ENCODE assay signal across 9 cellular contexts in the genomic region with DNA sequence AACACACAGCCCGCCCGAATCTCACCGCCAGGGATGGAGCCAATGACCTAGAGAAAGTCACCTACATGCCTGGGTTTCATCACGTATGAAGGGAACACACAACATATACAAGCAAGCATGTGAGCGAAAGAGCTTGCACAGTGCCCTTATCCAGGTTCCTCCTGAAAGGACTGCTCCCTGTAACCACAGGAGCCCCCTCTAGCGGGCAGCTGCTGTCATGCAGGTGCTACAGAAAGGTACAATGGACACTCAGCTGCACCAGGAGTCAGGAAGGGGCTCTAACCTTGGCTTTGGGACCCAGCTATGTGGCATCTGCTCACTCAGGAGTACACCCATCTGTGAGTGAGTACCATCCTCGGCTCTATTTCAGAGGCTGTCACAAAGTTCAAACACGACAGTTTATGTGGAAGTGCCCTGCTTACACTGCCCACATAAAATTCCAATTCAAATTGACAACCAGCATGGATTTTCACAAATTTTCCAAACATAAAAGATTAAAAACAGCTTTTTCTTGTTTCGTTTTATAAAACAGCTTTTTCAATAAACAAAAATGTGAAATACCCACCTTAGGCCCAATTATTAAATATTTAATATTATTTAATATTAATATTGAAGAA. TPM values are rescaled to one million over a fixed set of nuclear protein-coding genes. Genes with fewer than 3 reads are reported as not detected.
A peak's percentile ranks its signal among the peaks of the same experiment; 100 is the strongest.
DNase-seq lines count a peak whose midpoint lies in the region; ATAC-seq and TF ChIP-seq lines count a peak whose summit lies in the region.
"Had no signal": no experiment of that assay in that cellular context is flagged by ENCODE, and none has a peak within 500 bp of the region (broad histone marks: within the 10 kb centered on the region; RNA-seq: fewer than 3 reads in every experiment).

No MANE protein-coding gene starts in this region.

- WGBS in aorta, 2 donors = 55 to 56% methylated on average over 9 of the region's 9 CpGs

- H3K36me3 Mint-ChIP-seq in CD8-positive, alpha-beta memory T cell = peaks cover 0 to 54% (median 23%) of the 10 kb centered on the region in 3 donors
- peaks cover 34% of the 10 kb centered on the region for H3K36me3 Mint-ChIP-seq in activated T-helper 1 cell treated with anti-CD3 and anti-CD28 coated beads, Interleukin-12 subunit alpha, Interleukin-12 subunit beta, Interleukin-2, Interleukin-4 antibody, amounts not matched to agents 30 ng/mL and 10 ng/mL and 1 ng/mL, durations not matched to agents 14 hours and 24 hours and 36 hours (ENCODE audit: low read depth)

- no peaks in the 10 kb centered on the region for H3K27me3 ChIP-seq in CD8-positive, alpha-beta memory T cell (ENCODE audit: insufficient read depth, low read length, poor library complexity, severe bottlenecking)
- H3K27me3 ChIP-seq in Panc1 (ENCODE audit: control insufficient read depth, insufficient read depth, low read length) = no peaks in the 10 kb centered on the region
- peaks cover 3% of the 10 kb centered on the region for H3K27me3 ChIP-seq in foreskin keratinocyte
- no peaks in the 10 kb centered on the region for H3K27me3 ChIP-seq in aorta (ENCODE audit: control insufficient read depth in 1 of 2, insufficient read depth in 2 of 2, low read length in 1 of 2)

- POLR2A ChIA-PET in CD8-positive, alpha-beta memory T cell (lab: Charles Lee) = interaction anchor here (0.5 kb wide), 1 partner anchor 14 kb away, joined by 4 read pairs; no protein-coding TSS in a partner anchor
- POLR2A ChIA-PET in Panc1 (lab: Charles Lee) = no interaction called here

- H3K27ac ChIP-seq in CD8-positive, alpha-beta memory T cell (ENCODE audit: low read depth, low read length) = no peak overlapping the region
- H3K27ac ChIP-seq in Panc1 (ENCODE audit: low read length) (no peak overlapping the region), foreskin keratinocyte (no peak overlapping the region), aorta (ENCODE audit: low read depth in 1 of 2, low read length in 2 of 2) (no peak overlapping the region)

- H3K4me1 ChIP-seq in CD8-positive, alpha-beta memory T cell (ENCODE audit: insufficient read depth, low read length) = peaks cover 15% of the 10 kb centered on the region
- peaks cover 16% of the 10 kb centered on the region for H3K4me1 ChIP-seq in Panc1 (ENCODE audit: control insufficient read depth, insufficient read depth, low read length)
- peaks cover 16% of the 10 kb centered on the region for H3K4me1 ChIP-seq in foreskin keratinocyte
- no peaks in the 10 kb centered on the region for H3K4me1 ChIP-seq in aorta (ENCODE audit: control insufficient read depth in 1 of 2, insufficient read depth in 2 of 2, low read length in 2 of 2)

- H3K27me3 Mint-ChIP-seq in CD8-positive, alpha-beta memory T cell = peaks cover 0 to 8% of the 10 kb centered on the region in 2 donors
- no peaks in the 10 kb centered on the region for H3K27me3 Mint-ChIP-seq in activated T-helper 1 cell treated with anti-CD3 and anti-CD28 coated beads, Interleukin-12 subunit alpha, Interleukin-12 subunit beta, Interleukin-2, Interleukin-4 antibody, amounts not matched to agents 30 ng/mL and 10 ng/mL and 1 ng/mL, durations not matched to agents 14 hours and 24 hours and 36 hours (ENCODE audit: insufficient read depth)
- H3K27me3 Mint-ChIP-seq: IgD-negative memory B cell had no signal

- H3K9me3 ChIP-seq in CD8-positive, alpha-beta memory T cell (ENCODE audit: low read length) = no peaks in the 10 kb centered on the region
- no peaks in the 10 kb centered on the region for H3K9me3 ChIP-seq in Panc1 (ENCODE audit: control insufficient read depth, insufficient read depth, low read depth, low read length)
- H3K9me3 ChIP-seq in aorta (ENCODE audit: control insufficient read depth, low read length) = no peaks in the 10 kb centered on the region

- peaks cover 34% of the 10 kb centered on the region for H3K36me3 ChIP-seq in CD8-positive, alpha-beta memory T cell (ENCODE audit: insufficient read depth, low read length)
- H3K36me3 ChIP-seq in Panc1 (ENCODE audit: control insufficient read depth, insufficient read depth, low read length) (peaks cover 17% of the 10 kb centered on the region), aorta (ENCODE audit: control insufficient read depth in 1 of 2, insufficient read depth in 2 of 2, low read length in 1 of 2) (peaks cover 0 to 12% of the 10 kb centered on the region in 2 donors)

- TF ChIP-seq CTCF in Panc1 (IDR thresholded peaks at IDR 0.05) = peak; percentile 95
- TF ChIP-seq CTCF in foreskin keratinocyte (conservative IDR thresholded peaks at IDR 0.05) = peak; percentile 76

- no TSS peak for BruUV-seq in Panc1 (replicated peaks; lab: Mats Ljungman, UMichigan)

- H3K27ac Mint-ChIP-seq in CD8-positive, alpha-beta memory T cell = peak overlapping the region in 1 of 8 donors; percentile 79
- H3K27ac Mint-ChIP-seq in activated T-helper 1 cell treated with anti-CD3 and anti-CD28 coated beads, Interleukin-12 subunit alpha, Interleukin-12 subunit beta, Interleukin-2, Interleukin-4 antibody, amounts not matched to agents 30 ng/mL and 10 ng/mL and 1 ng/mL, durations not matched to agents 14 hours and 24 hours and 36 hours = no peak overlapping the region

- peak overlapping the region in 2 of 7 donors; percentile 23 to 84 for H3K4me3 Mint-ChIP-seq in CD8-positive, alpha-beta memory T cell
- no peak overlapping the region for H3K4me3 Mint-ChIP-seq in activated T-helper 1 cell treated with anti-CD3 and anti-CD28 coated beads, Interleukin-12 subunit alpha, Interleukin-12 subunit beta, Interleukin-2, Interleukin-4 antibody, amounts not matched to agents 30 ng/mL and 10 ng/mL and 1 ng/mL, durations not matched to agents 14 hours and 24 hours and 36 hours

- CTCF ChIA-PET in CD8-positive, alpha-beta memory T cell (lab: Charles Lee) = interaction anchor here (0.9 to 1.3 kb wide), 4 partner anchors 9 to 31 kb away, joined by 3 to 4 read pairs (median 3); no protein-coding TSS in a partner anchor
- CTCF ChIA-PET in Panc1 (lab: Charles Lee) = interaction anchor here (0.6 to 0.8 kb wide), 3 partner anchors 18 to 225 kb away, joined by 3 read pairs; no protein-coding TSS in a partner anchor

- peaks cover 20 to 40% (median 40%) of the 10 kb centered on the region in 3 donors for H3K4me1 Mint-ChIP-seq in CD8-positive, alpha-beta memory T cell
- H3K4me1 Mint-ChIP-seq in activated T-helper 1 cell treated with anti-CD3 and anti-CD28 coated beads, Interleukin-12 subunit alpha, Interleukin-12 subunit beta, Interleukin-2, Interleukin-4 antibody, amounts not matched to agents 30 ng/mL and 10 ng/mL and 1 ng/mL, durations not matched to agents 14 hours and 24 hours and 36 hours (ENCODE audit: low read depth) = peaks cover 21% of the 10 kb centered on the region

- peak; percentile 21 to 72 (median 45) for DNase-seq in CD8-positive, alpha-beta memory T cell
- peak; percentile 66 for DNase-seq in HK-2 (ENCODE audit: unreplicated experiment)
- peak; percentile 43 for DNase-seq in Panc1 (ENCODE audit: low read depth, low spot score)
- peak; percentile 48 for DNase-seq in activated T-helper 1 cell treated with anti-CD3 and anti-CD28 coated beads, Interleukin-12 subunit alpha, Interleukin-12 subunit beta, Interleukin-2, Interleukin-4 antibody, amounts not matched to agents 30 ng/mL and 10 ng/mL and 1 ng/mL, durations not matched to agents 14 hours and 24 hours and 36 hours (ENCODE audit: low spot score)
- peak in 1 of 2 donors; percentile 47 for DNase-seq in foreskin keratinocyte
- peak; percentile 36 to 95 (median 74) for DNase-seq in posterior cingulate gyrus
- DNase-seq in aorta = peak; percentile 64 to 80

- intact Hi-C loops in Panc1 (cut with micrococcal nuclease; ENCODE audit: unreplicated experiment) (no loop called here), posterior cingulate gyrus (cut with DNase I) (loop anchor here (5.0 kb wide), 1 partner anchor 116 kb away; the partner anchor contains the start of gene COPS9), aorta (cut with DNase I) (loop anchor here in 1 of 2 donors (10.0 kb wide), 1 partner anchor 557 kb away; no protein-coding TSS in a partner anchor)
- intact Hi-C loops in activated T-helper 1 cell treated with anti-CD3 and anti-CD28 coated beads, Interleukin-12 subunit alpha, Interleukin-12 subunit beta, Interleukin-2, Interleukin-4 antibody, amounts not matched to agents 30 ng/mL and 10 ng/mL and 1 ng/mL, durations not matched to agents 14 hours and 24 hours and 36 hours (cut with micrococcal nuclease) = loop anchor here (10.0 kb wide), 3 partner anchors 97 to 543 kb away; partner anchors contain the start of genes DUSP28, GPC1 and RNPEPL1

- H3K4me3 ChIP-seq in CD8-positive, alpha-beta memory T cell (ENCODE audit: low read length) = no peak overlapping the region
- no peak overlapping the region for H3K4me3 ChIP-seq in Panc1 (ENCODE audit: low read depth in 2 of 2, low read length in 2 of 2)
- no peak overlapping the region for H3K4me3 ChIP-seq in aorta (ENCODE audit: low read length in 2 of 2)

- in situ Hi-C loops in Panc1 (cut with HindIII; ENCODE audit: low pct_unique_long_range_greater_than_20kb, low sequenced_read_pairs) = no loop called here

- ATAC-seq in Panc1 (peak; percentile 67), foreskin keratinocyte (peak; percentile 78), aorta (ENCODE audit: low FRiP score) (no peak), HG03432 (IDR thresholded peaks at IDR 0.05; ENCODE audit: unreplicated experiment) (no peak)

- H3K9me3 Mint-ChIP-seq in CD8-positive, alpha-beta memory T cell = no peaks in the 10 kb centered on the region
- H3K9me3 Mint-ChIP-seq in activated T-helper 1 cell treated with anti-CD3 and anti-CD28 coated beads, Interleukin-12 subunit alpha, Interleukin-12 subunit beta, Interleukin-2, Interleukin-4 antibody, amounts not matched to agents 30 ng/mL and 10 ng/mL and 1 ng/mL, durations not matched to agents 14 hours and 24 hours and 36 hours = no peaks in the 10 kb centered on the region
- H3K9me3 Mint-ChIP-seq: IgD-negative memory B cell had no signal

RNA-seq across cellular contexts. Expression of gene NDUFA10, which starts 3.5 kb away (rescaled TPM):
- 100 to 1,000 TPM; 156 to 157 TPM for total RNA-seq in CD8-positive, alpha-beta memory T cell
- 133 TPM for polyA plus RNA-seq in CD8-positive, alpha-beta memory T cell
- total RNA-seq in Panc1 (2021; ENCODE audit: unreplicated experiment) (154 TPM), foreskin keratinocyte (127 and 136 TPM in 2 replicates), aorta (10 to 100 TPM; 70.1 to 80.8 TPM)
- polyA plus RNA-seq in Panc1 (2012; ENCODE audit: insufficient read length) = 105 TPM
- 102 and 106 TPM in 2 replicates for total RNA-seq in activated T-helper 1 cell treated with anti-CD3 and anti-CD28 coated beads, Interleukin-12 subunit alpha, Interleukin-12 subunit beta, Interleukin-2, Interleukin-4 antibody, amounts not matched to agents 30 ng/mL and 10 ng/mL and 1 ng/mL, durations not matched to agents 14 hours and 24 hours and 36 hours
- polyA plus RNA-seq in foreskin keratinocyte (94.2 and 97.7 TPM in 2 replicates), aorta (100 to 1,000 TPM in 1 of 2 donors, 10 to 100 TPM in 1; 37.7 to 102 TPM)

RNA-seq across cellular contexts. Expression of gene OR6B2, which starts 8.6 kb away (rescaled TPM):
- total RNA-seq in CD8-positive, alpha-beta memory T cell = not detected
- not detected for polyA plus RNA-seq in CD8-positive, alpha-beta memory T cell
- total RNA-seq in Panc1 (2021; ENCODE audit: unreplicated experiment) = not detected
- polyA plus RNA-seq in Panc1 (2012; ENCODE audit: insufficient read length) = not detected
- not detected in 2 replicates for total RNA-seq in activated T-helper 1 cell treated with anti-CD3 and anti-CD28 coated beads, Interleukin-12 subunit alpha, Interleukin-12 subunit beta, Interleukin-2, Interleukin-4 antibody, amounts not matched to agents 30 ng/mL and 10 ng/mL and 1 ng/mL, durations not matched to agents 14 hours and 24 hours and 36 hours
- not detected in 2 replicates for total RNA-seq in foreskin keratinocyte
- polyA plus RNA-seq in foreskin keratinocyte = not detected in 2 replicates
- total RNA-seq in aorta = not detected
- polyA plus RNA-seq in aorta = not detected
- polyA plus RNA-seq: IgD-negative memory B cell had no signal

RNA-seq across cellular contexts. Expression of gene OR6B3, which starts 31.7 kb away (rescaled TPM):
- not detected for total RNA-seq in CD8-positive, alpha-beta memory T cell
- not detected for polyA plus RNA-seq in CD8-positive, alpha-beta memory T cell
- not detected for total RNA-seq in Panc1 (2021; ENCODE audit: unreplicated experiment)
- polyA plus RNA-seq in Panc1 (2012; ENCODE audit: insufficient read length) = not detected
- not detected in 2 replicates for total RNA-seq in activated T-helper 1 cell treated with anti-CD3 and anti-CD28 coated beads, Interleukin-12 subunit alpha, Interleukin-12 subunit beta, Interleukin-2, Interleukin-4 antibody, amounts not matched to agents 30 ng/mL and 10 ng/mL and 1 ng/mL, durations not matched to agents 14 hours and 24 hours and 36 hours
- total RNA-seq in foreskin keratinocyte = not detected in 2 replicates
- not detected in 2 replicates for polyA plus RNA-seq in foreskin keratinocyte
- not detected for total RNA-seq in aorta
- polyA plus RNA-seq in aorta = not detected
- polyA plus RNA-seq: IgD-negative memory B cell had no signal

Comparison
In these comparisons a context has a peak if more than half of its experiments do, and no peak if none do; other contexts are left out.
1. ATAC-seq: peak in Panc1 (single experiment) and foreskin keratinocyte (single experiment); none in aorta (single experiment) and HG03432 (single experiment).